In genomic region chr2:149334156-149334555, GRCh38 we compare ENCODE assay signal across 22 cellular contexts. TPM values are rescaled to one million over a fixed set of nuclear protein-coding genes. Genes with fewer than 3 reads are reported as not detected.
DNase-seq lines count a peak whose midpoint lies in the region; ATAC-seq and TF ChIP-seq lines count a peak whose summit lies in the region.
"Had no signal": no experiment of that assay in that cellular context is flagged by ENCODE, and none has a peak within 500 bp of the region (broad histone marks: within the 10 kb centered on the region; RNA-seq: fewer than 3 reads in every experiment).

No MANE protein-coding gene starts in this region.

- peaks cover 3 to 22% (median 9%) of the 10 kb centered on the region in 3 donors for H3K27me3 ChIP-seq in gastrocnemius medialis
- H3K27me3 ChIP-seq: BLaER1 treated with 17β-estradiol and CSF1 and Interleukin-3, amounts not matched to agents 10 nM and 100 nM had no signal

- H3K36me3 Mint-ChIP-seq in HFFc6 (ENCODE audit: low read depth): peaks cover 30% of the 10 kb centered on the region
- peaks cover 24% of the 10 kb centered on the region for H3K36me3 Mint-ChIP-seq in Calu3 (ENCODE audit: insufficient read depth, unreplicated experiment)
- H3K36me3 Mint-ChIP-seq: CD8-positive, alpha-beta T cell had no signal

- no peak for TF ChIP-seq POLR2A in gastrocnemius medialis (IDR thresholded peaks at IDR 0.05)

- H3K9me3 Mint-ChIP-seq in HFFc6 (peaks cover 14% of the 10 kb centered on the region), Calu3 (ENCODE audit: low read depth, unreplicated experiment) (peaks cover 5% of the 10 kb centered on the region)
- H3K9me3 Mint-ChIP-seq: CD8-positive, alpha-beta T cell had no signal

- H3K27me3 Mint-ChIP-seq in HFFc6 (ENCODE audit: insufficient read depth) (peaks cover 2% of the 10 kb centered on the region), Calu3 (ENCODE audit: unreplicated experiment) (peaks cover 25% of the 10 kb centered on the region)

- CTCF ChIA-PET in Calu3 (lab: Charles Lee): no interaction called here

- H3K4me3 Mint-ChIP-seq in HFFc6: peak overlapping the region; percentile 16; the same call in 1 of the 2 replicates
- H3K4me3 Mint-ChIP-seq in Calu3 (ENCODE audit: low read depth, unreplicated experiment): no peak overlapping the region
- H3K4me3 Mint-ChIP-seq: B cell; CD4-positive, alpha-beta T cell; CD8-positive, alpha-beta T cell had no signal

- intact Hi-C loops in gastrocnemius medialis (cut with DNase I; ENCODE audit: low total_unique reads) (no loop called here), left cardiac atrium (cut with DNase I) (no loop called here), Calu3 (cut with micrococcal nuclease; ENCODE audit: unreplicated experiment) (loop anchor here (5.0 kb wide), 1 partner anchor 317 kb away; no protein-coding TSS in a partner anchor)

- no peak for TF ChIP-seq CTCF in HFFc6 (IDR thresholded peaks at IDR 0.05)
- no peak for TF ChIP-seq CTCF in fibroblast of villous mesenchyme (IDR thresholded peaks at IDR 0.05; ENCODE audit: insufficient read depth, low read depth, low read length)
- TF ChIP-seq CTCF in gastrocnemius medialis (IDR thresholded peaks at IDR 0.05 in 4 of 5, conservative IDR thresholded peaks at IDR 0.05 in 1 of 5): no peak
- TF ChIP-seq CTCF in Calu3 (IDR thresholded peaks at IDR 0.05; ENCODE audit: unreplicated experiment): no peak

- H3K36me3 ChIP-seq in gastrocnemius medialis: no peaks in the 10 kb centered on the region
- H3K36me3 ChIP-seq: BLaER1 treated with 17β-estradiol and CSF1 and Interleukin-3, amounts not matched to agents 10 nM and 100 nM had no signal

- H3K4me3 ChIP-seq in fibroblast of villous mesenchyme (ENCODE audit: low read depth, low read length): no peak overlapping the region
- no peak overlapping the region for H3K4me3 ChIP-seq in gastrocnemius medialis
- H3K4me3 ChIP-seq: A549; BLaER1 treated with 17β-estradiol and CSF1 and Interleukin-3, amounts not matched to agents 10 nM and 100 nM had no signal

- H3K27ac ChIP-seq in gastrocnemius medialis: no peak overlapping the region
- H3K27ac ChIP-seq: 22Rv1; A549; BLaER1 treated with 17β-estradiol and CSF1 and Interleukin-3, amounts not matched to agents 10 nM and 100 nM; C4-2B had no signal

- peaks cover 40% of the 10 kb centered on the region for H3K4me1 Mint-ChIP-seq in HFFc6 (ENCODE audit: low read depth)
- peaks cover 3% of the 10 kb centered on the region for H3K4me1 Mint-ChIP-seq in Calu3 (ENCODE audit: low read depth, unreplicated experiment)

- peak overlapping the region; percentile 32; the same call in 1 of the 2 replicates for H3K27ac Mint-ChIP-seq in HFFc6
- no peak overlapping the region for H3K27ac Mint-ChIP-seq in Calu3 (ENCODE audit: unreplicated experiment)
- H3K27ac Mint-ChIP-seq: B cell; CD4-positive, alpha-beta T cell; CD8-positive, alpha-beta T cell had no signal

- in situ Hi-C loops in gastrocnemius medialis (cut with MboI; ENCODE audit: low sequenced_read_pairs in 4 of 4): no loop called here

- H3K9me3 ChIP-seq in gastrocnemius medialis: no peaks in the 10 kb centered on the region
- H3K9me3 ChIP-seq: A549, Caco-2 had no signal

- H3K4me1 ChIP-seq in gastrocnemius medialis: peaks cover 0 to 6% of the 10 kb centered on the region in 2 donors
- H3K4me1 ChIP-seq: BLaER1 treated with 17β-estradiol and CSF1 and Interleukin-3, amounts not matched to agents 10 nM and 100 nM had no signal

- BruUV-seq in Calu3 (replicated peaks; lab: Mats Ljungman, UMichigan): no TSS peak

- DNase-seq in HFFc6 (no peak), amniotic epithelial cell (ENCODE audit: low read depth) (peak; percentile 20), fibroblast of villous mesenchyme (ENCODE audit: low read depth) (peak; percentile 58), gastrocnemius medialis (no peak), left cardiac atrium (no peak), Calu3 (no peak)
- DNase-seq: AML-193; Caco-2; CD4-positive, alpha-beta T cell; CD8-positive, alpha-beta T cell; DMS 273 treated with DMSO at 0.1 percent for 48 hours; DMS153; DMS53; DMS79; DND-41; EL; GF-D8 had no signal

- ATAC-seq in gastrocnemius medialis: no peak
- ATAC-seq in left cardiac atrium: no peak
- ATAC-seq: A549; CD8-positive, alpha-beta T cell had no signal

RNA-seq across cellular contexts. Expression of gene LYPD6, which starts 3.8 kb away (rescaled TPM):
- 10 to 100 TPM; 16.7 to 29.4 (median 22.4) TPM for total RNA-seq in HFFc6 (2021; fragmentation: NEBNext Ultra II Directional; extraction: Animal tissue kit (Norgen Biotek cat#: 25700))
- total RNA-seq in fibroblast of villous mesenchyme (4.3 and 5.2 TPM in 2 replicates), gastrocnemius medialis (under 1 TPM in 1 of 4 donors, not detected in 3; 0.46 TPM), left cardiac atrium (under 1 TPM; 0.27 to 0.50 TPM), Calu3 (2022) (3.4 and 3.9 TPM in 2 replicates)
- total RNA-seq: B cell; CD4-positive, alpha-beta T cell; CD8-positive, alpha-beta T cell had no signal

Comparison
In these comparisons a context has a peak if more than half of its experiments do, and no peak if none do; other contexts are left out.
1. DNase-seq: peak in amniotic epithelial cell (single experiment) and fibroblast of villous mesenchyme (single experiment); none in HFFc6 (single experiment), gastrocnemius medialis (0 of 2), left cardiac atrium (single experiment) and Calu3 (single experiment).